In genomic region chr15:93071469-93071891, GRCh38 we compare ENCODE assay signal across 11 cellular contexts. TPM values are rescaled to one million over a fixed set of nuclear protein-coding genes. Genes with fewer than 3 reads are reported as not detected.
DNase-seq lines count a peak whose midpoint lies in the region; ATAC-seq and TF ChIP-seq lines count a peak whose summit lies in the region.
"Had no signal": no experiment of that assay in that cellular context is flagged by ENCODE, and none has a peak within 500 bp of the region (broad histone marks: within the 10 kb centered on the region; RNA-seq: fewer than 3 reads in every experiment).

No MANE protein-coding gene starts in this region.

- H2AFZ ChIP-seq in PC-3 (ENCODE audit: low read length) = peak overlapping the region; percentile 86; the same call in 1 of the 2 replicates

- H3K4me2 ChIP-seq in PC-3 (ENCODE audit: low read length) = peak overlapping the region; percentile 99

- peaks cover 5% of the 10 kb centered on the region for H3K36me3 Mint-ChIP-seq in endothelial cell (ENCODE audit: low read depth, unreplicated experiment)
- peaks cover 2% of the 10 kb centered on the region for H3K36me3 Mint-ChIP-seq in activated naive CD4-positive, alpha-beta T cell treated with anti-CD3 and anti-CD28 coated beads, Interleukin-2, amount 10 ng/mL, durations not matched to agents 7 days and 5 days

- H3K27me3 ChIP-seq in PC-3 (ENCODE audit: low read length) = peaks cover 40% of the 10 kb centered on the region
- H3K27me3 ChIP-seq in mucosa of rectum (ENCODE audit: control insufficient read depth in 2 of 2, insufficient read depth in 2 of 2, low read length in 2 of 2) = peaks cover 18 to 27% of the 10 kb centered on the region in 2 donors
- no peaks in the 10 kb centered on the region for H3K27me3 ChIP-seq in thyroid gland

- DNase-seq in PC-3 = no peak
- DNase-seq in endothelial cell (ENCODE audit: low spot score) = no peak
- DNase-seq in thyroid gland = peak; percentile 17 to 35
- no peak for DNase-seq in activated naive CD4-positive, alpha-beta T cell treated with anti-CD3 and anti-CD28 coated beads, Interleukin-2, amount 10 ng/mL, durations not matched to agents 7 days and 5 days
- DNase-seq in GM13977 (ENCODE audit: low spot score) = no peak
- DNase-seq in hypothalamus (lab: John Stamatoyannopoulos, UW) = no peak
- DNase-seq: activated CD8-positive, alpha-beta T cell treated with anti-CD3 and anti-CD28 coated beads, Interleukin-2, amount 10 ng/mL, durations not matched to agents 7 days and 5 days; NCI-H1092 treated with DMSO at 0.1 percent for 48 hours had no signal

- no peak overlapping the region for H3K27ac Mint-ChIP-seq in endothelial cell (ENCODE audit: unreplicated experiment)
- H3K27ac Mint-ChIP-seq in activated naive CD4-positive, alpha-beta T cell treated with anti-CD3 and anti-CD28 coated beads, Interleukin-2, amount 10 ng/mL, durations not matched to agents 7 days and 5 days = no peak overlapping the region
- H3K27ac Mint-ChIP-seq: activated CD8-positive, alpha-beta T cell treated with anti-CD3 and anti-CD28 coated beads, Interleukin-2, amount 10 ng/mL, durations not matched to agents 7 days and 5 days had no signal

- H3K9ac ChIP-seq in PC-3 (ENCODE audit: low read length) = 0 out of 2 replicates have a peak overlapping the region, but pooled peaks have one; percentile 25
- peak overlapping the region; percentile 6 to 43 for H3K9ac ChIP-seq in mucosa of rectum (ENCODE audit: low read depth in 1 of 2, low read length in 2 of 2)

- no peaks in the 10 kb centered on the region for H3K79me2 ChIP-seq in PC-3 (ENCODE audit: low read length)

- no peaks in the 10 kb centered on the region for H3K9me3 Mint-ChIP-seq in endothelial cell (ENCODE audit: unreplicated experiment)
- H3K9me3 Mint-ChIP-seq in activated naive CD4-positive, alpha-beta T cell treated with anti-CD3 and anti-CD28 coated beads, Interleukin-2, amount 10 ng/mL, durations not matched to agents 7 days and 5 days = no peaks in the 10 kb centered on the region

- no peaks in the 10 kb centered on the region for H4K20me1 ChIP-seq in PC-3 (ENCODE audit: low read length)

- ATAC-seq in PC-3 (no peak), HG02610 (IDR thresholded peaks at IDR 0.05; ENCODE audit: unreplicated experiment) (no peak)
- ATAC-seq: activated CD8-positive, alpha-beta T cell treated with anti-CD3 and anti-CD28 coated beads, Interleukin-2, amount 10 ng/mL, durations not matched to agents 7 days and 5 days had no signal

- peaks cover 11% of the 10 kb centered on the region for H3K27me3 Mint-ChIP-seq in endothelial cell (ENCODE audit: unreplicated experiment)
- peaks cover 93% of the 10 kb centered on the region for H3K27me3 Mint-ChIP-seq in activated naive CD4-positive, alpha-beta T cell treated with anti-CD3 and anti-CD28 coated beads, Interleukin-2, amount 10 ng/mL, durations not matched to agents 7 days and 5 days

- no peaks in the 10 kb centered on the region for H3K9me2 ChIP-seq in PC-3 (replicated peaks; ENCODE audit: low read length)

- TF ChIP-seq POLR2A in thyroid gland (IDR thresholded peaks at IDR 0.05) = no peak

- POLR2A ChIA-PET in PC-3 (lab: Charles Lee; ENCODE audit: unreplicated experiment) = no interaction called here

- peaks cover 6% of the 10 kb centered on the region for H3K4me1 Mint-ChIP-seq in endothelial cell (ENCODE audit: unreplicated experiment)
- peaks cover 15% of the 10 kb centered on the region for H3K4me1 Mint-ChIP-seq in activated naive CD4-positive, alpha-beta T cell treated with anti-CD3 and anti-CD28 coated beads, Interleukin-2, amount 10 ng/mL, durations not matched to agents 7 days and 5 days

- in situ Hi-C loops in GM13977 (cut with MboI; ENCODE audit: low pct_unique_long_range_greater_than_20kb, low sequenced_read_pairs, unreplicated experiment) = no loop called here

- BruUV-seq in PC-3 (replicated peaks; lab: Mats Ljungman, UMichigan) = no TSS peak

- CTCF ChIA-PET in PC-3 (lab: Charles Lee) = no interaction called here
- CTCF ChIA-PET in activated naive CD4-positive, alpha-beta T cell treated with anti-CD3 and anti-CD28 coated beads, Interleukin-2, amount 10 ng/mL, durations not matched to agents 7 days and 5 days (lab: Charles Lee) = interaction anchor here (2.5 kb wide), 1 partner anchor 16 kb away, joined by 13 read pairs; no protein-coding TSS in a partner anchor

- no peak overlapping the region for H3K27ac ChIP-seq in PC-3 (ENCODE audit: low read length)
- peak overlapping the region in 1 of 2 donors; percentile 48 for H3K27ac ChIP-seq in mucosa of rectum (ENCODE audit: low read depth in 2 of 2, low read length in 2 of 2)
- peak overlapping the region in 2 of 3 donors; percentile 67 to 69 for H3K27ac ChIP-seq in thyroid gland

- no peaks in the 10 kb centered on the region for H3F3A ChIP-seq in PC-3 (ENCODE audit: low read length, unreplicated experiment)

- H3K4me1 ChIP-seq in PC-3 (ENCODE audit: insufficient read depth, low read length) = peaks cover 15% of the 10 kb centered on the region; the same call in 1 of the 2 replicates
- H3K4me1 ChIP-seq in mucosa of rectum (ENCODE audit: control insufficient read depth in 2 of 2, insufficient read depth in 2 of 2, low read length in 2 of 2) = peaks cover 2% of the 10 kb centered on the region in 2 donors
- peaks cover 9 to 17% of the 10 kb centered on the region in 2 donors for H3K4me1 ChIP-seq in thyroid gland

- no peaks in the 10 kb centered on the region for H3K36me3 ChIP-seq in PC-3 (ENCODE audit: low read depth, low read length)
- no peaks in the 10 kb centered on the region for H3K36me3 ChIP-seq in mucosa of rectum (ENCODE audit: control insufficient read depth in 2 of 2, insufficient read depth in 2 of 2, low read length in 2 of 2)
- H3K36me3 ChIP-seq in thyroid gland = no peaks in the 10 kb centered on the region

- WGBS in thyroid gland, 2 donors = 6 to 33% methylated on average over 10 to 16 of the region's 18 CpGs

- peak overlapping the region; percentile 78 for H3K4me3 ChIP-seq in PC-3 (ENCODE audit: low read length)
- H3K4me3 ChIP-seq in mucosa of rectum (ENCODE audit: low read length in 2 of 2) = peak overlapping the region; percentile 50 to 58
- peak overlapping the region in 2 of 3 donors; percentile 28 to 52 for H3K4me3 ChIP-seq in thyroid gland (replicated peaks in 1 of 3)

- no peak for TF ChIP-seq CTCF in PC-3 (conservative IDR thresholded peaks at IDR 0.05; ENCODE audit: low read depth, low read length)
- TF ChIP-seq CTCF in endothelial cell (IDR thresholded peaks at IDR 0.05; ENCODE audit: unreplicated experiment) = no peak
- no peak for TF ChIP-seq CTCF in thyroid gland (IDR thresholded peaks at IDR 0.05)
- TF ChIP-seq CTCF in GM13977 (IDR thresholded peaks at IDR 0.05; ENCODE audit: extremely low read depth, insufficient read depth, missing control alignments) = no peak

- no peaks in the 10 kb centered on the region for H3K9me3 ChIP-seq in PC-3 (ENCODE audit: low read length)
- no peaks in the 10 kb centered on the region for H3K9me3 ChIP-seq in mucosa of rectum (ENCODE audit: control insufficient read depth in 2 of 2, low read length in 2 of 2)
- H3K9me3 ChIP-seq in thyroid gland = no peaks in the 10 kb centered on the region

- intact Hi-C loops in PC-3 (cut with micrococcal nuclease) = no loop called here
- intact Hi-C loops in thyroid gland (cut with DNase I) = loop anchor here (2.0 kb wide), 1 partner anchor 33 kb away; no protein-coding TSS in a partner anchor

- H3K4me3 Mint-ChIP-seq in endothelial cell (ENCODE audit: unreplicated experiment) = peak overlapping the region; percentile 96
- H3K4me3 Mint-ChIP-seq in activated naive CD4-positive, alpha-beta T cell treated with anti-CD3 and anti-CD28 coated beads, Interleukin-2, amount 10 ng/mL, durations not matched to agents 7 days and 5 days = no peak overlapping the region

RNA-seq across cellular contexts. Expression of gene RGMA, which starts 17.5 kb away (rescaled TPM):
- 1.3 and 2.5 TPM in 2 replicates for total RNA-seq in PC-3 (2014; rRNA removed)
- total RNA-seq in endothelial cell (ENCODE audit: unreplicated experiment) = 5.7 TPM
- total RNA-seq in thyroid gland = 10 to 100 TPM in 1 of 4 donors, 1 to 10 TPM in 3; 2.4 to 10.3 (median 6.0) TPM
- total RNA-seq: activated CD8-positive, alpha-beta T cell treated with anti-CD3 and anti-CD28 coated beads, Interleukin-2, amount 10 ng/mL, durations not matched to agents 7 days and 5 days; RPMI7951 had no signal

Comparison
In these comparisons a context has a peak if more than half of its experiments do, and no peak if none do; other contexts are left out.
1. DNase-seq: peak in thyroid gland (2 of 2); none in PC-3 (single experiment), endothelial cell (single experiment), activated naive CD4-positive, alpha-beta T cell treated with anti-CD3 and anti-CD28 coated beads, Interleukin-2, amount 10 ng/mL, durations not matched to agents 7 days and 5 days (single experiment), GM13977 (single experiment) and hypothalamus (0 of 51).
2. Peak in every context shown above with its lines, with median percentiles within 50 percentile points of each other: H3K4me3 ChIP-seq.